In the genomic region with DNA sequence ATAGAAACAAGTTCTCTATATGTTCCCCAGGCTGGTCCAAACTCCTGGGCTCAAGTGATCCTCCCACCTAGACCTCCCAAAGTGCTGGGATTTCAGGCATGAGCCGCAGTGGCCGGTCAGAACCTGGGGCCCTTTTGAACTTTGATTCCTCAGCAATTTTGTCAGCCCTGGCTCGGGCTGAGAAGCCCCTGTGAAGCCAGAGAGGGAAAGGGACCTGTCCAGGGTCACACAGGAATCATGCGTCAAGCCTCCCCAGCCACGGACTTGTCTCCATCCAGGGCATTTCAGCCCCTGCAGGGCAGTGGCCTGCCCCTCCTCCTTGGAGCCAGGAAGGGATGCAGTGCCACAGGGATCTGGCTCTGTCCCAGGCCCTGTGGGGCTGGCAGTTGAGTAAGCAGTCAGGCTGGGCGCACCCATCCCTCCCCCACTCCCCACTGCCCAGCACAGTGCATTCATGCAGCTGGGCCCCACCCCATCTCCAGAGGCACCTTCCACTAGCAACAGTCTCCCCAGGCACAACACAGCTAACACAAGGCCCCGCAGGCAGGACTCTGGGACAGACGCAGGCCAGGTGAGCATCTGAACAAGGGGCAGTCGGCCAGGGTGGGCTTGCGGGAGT, we compare ENCODE assay signal across 9 cellular contexts. TPM values are rescaled to one million over a fixed set of nuclear protein-coding genes. Genes with fewer than 3 reads are reported as not detected.
DNase-seq lines count a peak whose midpoint lies in the region; ATAC-seq and TF ChIP-seq lines count a peak whose summit lies in the region.
"Had no signal": no experiment of that assay in that cellular context is flagged by ENCODE, and none has a peak within 500 bp of the region (broad histone marks: within the 10 kb centered on the region; RNA-seq: fewer than 3 reads in every experiment).

A gene (plus strand): TSS at position 516 of the 619 bp plus-strand sequence. CDS start 153 bp downstream, outside the sequence.

- H3K9me3 ChIP-seq in cardiac muscle cell (ENCODE audit: low read depth) (no peaks in the 10 kb centered on the region), psoas muscle (no peaks in the 10 kb centered on the region)

- H3K4me1 ChIP-seq in cardiac muscle cell (ENCODE audit: low read depth) (peaks cover 15% of the 10 kb centered on the region), psoas muscle (no peaks in the 10 kb centered on the region)

- DNase-seq in EH (ENCODE audit: low read depth) (peak; percentile 79), T1000 (lab: John Stamatoyannopoulos, UW) (peak; percentile 60), cardiac muscle cell (ENCODE audit: low read depth in 1 of 2, low spot score in 1 of 2) (peak in 1 of 2 donors; percentile 72), psoas muscle (peak in 1 of 2 donors; percentile 56), GM13977 (ENCODE audit: low spot score) (no peak), D341Med (ENCODE audit: low spot score) (no peak)
- DNase-seq: activated T-cell treated with anti-CD3 and anti-CD28 coated beads, Interleukin-2, amount 50 U/mL, for 4 hours had no signal

- intact Hi-C loops in psoas muscle (cut with DNase I) = no loop called here

- H3K27me3 ChIP-seq in cardiac muscle cell (no peaks in the 10 kb centered on the region), psoas muscle (ENCODE audit: insufficient read depth in 3 of 3, low read length in 2 of 3) (no peaks in the 10 kb centered on the region)

- no peak within 1 kb of the TSS for H3K4me3 ChIP-seq in cardiac muscle cell
- H3K4me3 ChIP-seq in psoas muscle = no peak within 1 kb of the TSS

- peak within 1 kb of the TSS; percentile 75 for H3K27ac ChIP-seq in cardiac muscle cell
- H3K27ac ChIP-seq in psoas muscle = no peak within 1 kb of the TSS

- in situ Hi-C loops in GM13977 (cut with MboI; ENCODE audit: low pct_unique_long_range_greater_than_20kb, low sequenced_read_pairs, unreplicated experiment) = no loop called here

- WGBS in psoas muscle, 3 donors = 77 to 89% (median 87%) methylated on average over 10 of the region's 10 CpGs

- peak in 3 of 4 donors; percentile 32 to 38 (median 33) for ATAC-seq in psoas muscle
- ATAC-seq in GM18873 (IDR thresholded peaks at IDR 0.05; ENCODE audit: low FRiP score, unreplicated experiment) = no peak
- no peak for ATAC-seq in GM21737 (IDR thresholded peaks at IDR 0.05; ENCODE audit: unreplicated experiment)
- ATAC-seq: activated T-cell treated with anti-CD3 and anti-CD28 coated beads, Interleukin-2, amount 50 U/mL, for 4 hours had no signal

- H3K36me3 ChIP-seq in cardiac muscle cell (peaks cover 28% of the 10 kb centered on the region), psoas muscle (ENCODE audit: insufficient read depth in 1 of 2, low read depth in 1 of 2) (peaks cover 2 to 58% of the 10 kb centered on the region in 2 donors)

- TF ChIP-seq CTCF in cardiac muscle cell (IDR thresholded peaks at IDR 0.05; ENCODE audit: low read depth, low read length) (no peak), psoas muscle (IDR thresholded peaks at IDR 0.05) (no peak), GM13977 (IDR thresholded peaks at IDR 0.05; ENCODE audit: extremely low read depth, insufficient read depth, missing control alignments) (no peak)

RNA-seq across cellular contexts. Expression of the gene that starts here (rescaled TPM):
- 14.4 and 23.6 TPM in 2 replicates for total RNA-seq in cardiac muscle cell
- polyA plus RNA-seq in cardiac muscle cell = 14.1 and 17.7 TPM in 2 replicates
- 1 to 10 TPM; 1.3 to 2.9 (median 1.5) TPM for total RNA-seq in psoas muscle
- 1 to 10 TPM; 1.2 to 1.7 (median 1.5) TPM for polyA plus RNA-seq in psoas muscle

Comparison
In these comparisons a context has a peak if more than half of its experiments do, and no peak if none do; other contexts are left out.
1. DNase-seq: peak in EH (single experiment) and T1000 (single experiment); none in GM13977 (single experiment) and D341Med (single experiment).
2. ATAC-seq: peak in psoas muscle (3 of 4); none in GM18873 (single experiment) and GM21737 (single experiment).